In genomic region chr21:39451332-39452206, GRCh38 we compare ENCODE assay signal across 1 cellular context.
TF ChIP-seq lines count a peak whose summit lies in the region.

TSS of gene SH3BGR (plus strand) at chr21:39451970. CDS start at chr21:39452097, 127 bp downstream.

TF ChIP-seq in K562, 482 proteins besides CTCF, POLR2A, EP300 and RAD21 (continued from another document and continues in another):
- TF ChIP-seq ZBTB33 (CRISPR knock-in tag; IDR thresholded peaks at IDR 0.05) (0 out of 2 replicates have a peak, but pooled peaks have one; percentile 35), YBX1 (IDR thresholded peaks at IDR 0.05) (no peak), SRF (CRISPR knock-in tag; IDR thresholded peaks at IDR 0.05) (peak; percentile 84 to 98; a peak in 3 of 4 replicates), NFYB (IDR thresholded peaks at IDR 0.05; ENCODE audit: extremely low read depth, insufficient read length) (peak; percentile 83), ZNF79 (CRISPR knock-in tag; IDR thresholded peaks at IDR 0.05; ENCODE audit: low read depth) (0 out of 2 replicates have a peak, but pooled peaks have one; percentile 13), ZBTB26 (CRISPR knock-in tag; IDR thresholded peaks at IDR 0.05) (peak; percentile 56; the same call in 1 of the 2 replicates), HEY1 (CRISPR knock-in tag; IDR thresholded peaks at IDR 0.05; ENCODE audit: borderline replicate concordance) (0 out of 2 replicates have a peak, but pooled peaks have one; percentile 25), GABPB1 (CRISPR knock-in tag; IDR thresholded peaks at IDR 0.05) (no peak), HOXB6 (CRISPR knock-in tag; IDR thresholded peaks at IDR 0.05; ENCODE audit: borderline replicate concordance) (0 out of 2 replicates have a peak, but pooled peaks have one; percentile 11), MNT (conservative IDR thresholded peaks at IDR 0.05) (peak in 1 of 2 experiments; percentile 10; a peak in 1 of 4 replicates), NEUROD1 (IDR thresholded peaks at IDR 0.05; ENCODE audit: borderline replicate concordance, low read depth, low read length, partially characterized antibody) (peak; percentile 35), ZNF512 (tag; IDR thresholded peaks at IDR 0.05) (no peak), CSDE1 (IDR thresholded peaks at IDR 0.05) (0 out of 4 replicates have a peak, but pooled peaks of 1 of the 2 experiments have one; percentile 26), KDM4B (IDR thresholded peaks at IDR 0.05; ENCODE audit: borderline replicate concordance in 2 of 2, low read depth in 1 of 2) (0 out of 4 replicates have a peak, but pooled peaks of 1 of the 2 experiments have one; percentile 38), THRB (CRISPR knock-in tag; conservative IDR thresholded peaks at IDR 0.05) (peak; percentile 80), ZNF589 (CRISPR knock-in tag; IDR thresholded peaks at IDR 0.05; ENCODE audit: low read depth) (peak; percentile 17; the same call in 1 of the 2 replicates), FUS (optimal IDR thresholded peaks at IDR 0.05; ENCODE audit: low read depth, low read length) (no peak), ARID4B (CRISPR knock-in tag; IDR thresholded peaks at IDR 0.05) (no peak), ZBTB17 (CRISPR knock-in tag; IDR thresholded peaks at IDR 0.05) (peak; percentile 57; the same call in 1 of the 2 replicates), HBP1 (CRISPR knock-in tag; IDR thresholded peaks at IDR 0.05) (0 out of 2 replicates have a peak, but pooled peaks have one; percentile 38), ZNF584 (CRISPR knock-in tag; IDR thresholded peaks at IDR 0.05; ENCODE audit: low read depth) (0 out of 2 replicates have a peak, but pooled peaks have one; percentile 57), ATF7 (IDR thresholded peaks at IDR 0.05) (peak; percentile 58; the same call in 1 of the 2 replicates), E4F1 (CRISPR knock-in tag; IDR thresholded peaks at IDR 0.05; ENCODE audit: borderline replicate concordance) (0 out of 2 replicates have a peak, but pooled peaks have one; percentile 42), ZNF384 (IDR thresholded peaks at IDR 0.05; ENCODE audit: low read depth, low read length) (0 out of 2 replicates have a peak, but pooled peaks have one; percentile 2), PBX2 (CRISPR knock-in tag; IDR thresholded peaks at IDR 0.05; ENCODE audit: low read depth) (no peak), PBX2 (tag; conservative IDR thresholded peaks at IDR 0.05; ENCODE audit: low read depth) (peak; percentile 5; the same call in 1 of the 2 replicates), ETV1 (tag; conservative IDR thresholded peaks at IDR 0.05; ENCODE audit: low read depth) (no peak), SMAD1 (IDR thresholded peaks at IDR 0.05; ENCODE audit: low read depth, low read length, partially characterized antibody) (peak; percentile 52), MAZ (CRISPR knock-in tag; conservative IDR thresholded peaks at IDR 0.05 in 1 of 2, IDR thresholded peaks at IDR 0.05 in 1 of 2) (peak in 1 of 2 experiments; percentile 49; a peak in 3 of 4 replicates), ZFP36 (IDR thresholded peaks at IDR 0.05; ENCODE audit: low read depth, low read length, partially characterized antibody) (peak; percentile 47), CBX8 (IDR thresholded peaks at IDR 0.05; ENCODE audit: borderline replicate concordance, extremely low read depth, low read depth, low read length, poor library complexity, severe bottlenecking) (no peak), OTX1 (CRISPR knock-in tag; IDR thresholded peaks at IDR 0.05) (0 out of 2 replicates have a peak, but pooled peaks have one; percentile 6), NFIC (IDR thresholded peaks at IDR 0.05) (peak; percentile 77), BCL6 (CRISPR knock-in tag; IDR thresholded peaks at IDR 0.05) (no peak), KLF1 (tag; IDR thresholded peaks at IDR 0.05) (peak; percentile 27; the same call in 1 of the 2 replicates), HCFC1 (IDR thresholded peaks at IDR 0.05; ENCODE audit: low read depth, low read length) (0 out of 2 replicates have a peak, but pooled peaks have one; percentile 8), CTBP1 (IDR thresholded peaks at IDR 0.05; ENCODE audit: borderline replicate concordance) (peak; percentile 97), ZNF436 (CRISPR knock-in tag; IDR thresholded peaks at IDR 0.05) (0 out of 2 replicates have a peak, but pooled peaks have one; percentile 33), ZNF165 (CRISPR knock-in tag; IDR thresholded peaks at IDR 0.05; ENCODE audit: borderline replicate concordance) (no peak), TAF1 (IDR thresholded peaks at IDR 0.05; ENCODE audit: control insufficient read depth, extremely low read depth, insufficient read depth, low read length, severe bottlenecking) (peak; percentile 20), ZNF780A (CRISPR knock-in tag; IDR thresholded peaks at IDR 0.05) (no peak)
